In genomic region chr14:74882103-74882920, GRCh38 we compare ENCODE assay signal across 1 cellular context.
TF ChIP-seq lines count a peak whose summit lies in the region.

No MANE protein-coding gene starts in this region.

TF ChIP-seq in HepG2, 621 proteins besides CTCF, POLR2A, EP300 and RAD21 (continues in another document):
- no peak for TF ChIP-seq KAT7 (CRISPR knock-in tag; IDR thresholded peaks at IDR 0.05; ENCODE audit: borderline replicate concordance)
- TF ChIP-seq FOXP4 (CRISPR knock-in tag; IDR thresholded peaks at IDR 0.05): no peak
- TF ChIP-seq ZNF383 (CRISPR knock-in tag; IDR thresholded peaks at IDR 0.05; ENCODE audit: borderline replicate concordance): no peak
- 0 out of 2 replicates have a peak, but pooled peaks have one; percentile 27 for TF ChIP-seq ZSCAN5A (CRISPR knock-in tag; IDR thresholded peaks at IDR 0.05; ENCODE audit: borderline replicate concordance)
- TF ChIP-seq KDM5A (IDR thresholded peaks at IDR 0.05; ENCODE audit: borderline replicate concordance, low read length): peak; percentile 90; the same call in 1 of the 2 replicates
- TF ChIP-seq, protein P1, sequence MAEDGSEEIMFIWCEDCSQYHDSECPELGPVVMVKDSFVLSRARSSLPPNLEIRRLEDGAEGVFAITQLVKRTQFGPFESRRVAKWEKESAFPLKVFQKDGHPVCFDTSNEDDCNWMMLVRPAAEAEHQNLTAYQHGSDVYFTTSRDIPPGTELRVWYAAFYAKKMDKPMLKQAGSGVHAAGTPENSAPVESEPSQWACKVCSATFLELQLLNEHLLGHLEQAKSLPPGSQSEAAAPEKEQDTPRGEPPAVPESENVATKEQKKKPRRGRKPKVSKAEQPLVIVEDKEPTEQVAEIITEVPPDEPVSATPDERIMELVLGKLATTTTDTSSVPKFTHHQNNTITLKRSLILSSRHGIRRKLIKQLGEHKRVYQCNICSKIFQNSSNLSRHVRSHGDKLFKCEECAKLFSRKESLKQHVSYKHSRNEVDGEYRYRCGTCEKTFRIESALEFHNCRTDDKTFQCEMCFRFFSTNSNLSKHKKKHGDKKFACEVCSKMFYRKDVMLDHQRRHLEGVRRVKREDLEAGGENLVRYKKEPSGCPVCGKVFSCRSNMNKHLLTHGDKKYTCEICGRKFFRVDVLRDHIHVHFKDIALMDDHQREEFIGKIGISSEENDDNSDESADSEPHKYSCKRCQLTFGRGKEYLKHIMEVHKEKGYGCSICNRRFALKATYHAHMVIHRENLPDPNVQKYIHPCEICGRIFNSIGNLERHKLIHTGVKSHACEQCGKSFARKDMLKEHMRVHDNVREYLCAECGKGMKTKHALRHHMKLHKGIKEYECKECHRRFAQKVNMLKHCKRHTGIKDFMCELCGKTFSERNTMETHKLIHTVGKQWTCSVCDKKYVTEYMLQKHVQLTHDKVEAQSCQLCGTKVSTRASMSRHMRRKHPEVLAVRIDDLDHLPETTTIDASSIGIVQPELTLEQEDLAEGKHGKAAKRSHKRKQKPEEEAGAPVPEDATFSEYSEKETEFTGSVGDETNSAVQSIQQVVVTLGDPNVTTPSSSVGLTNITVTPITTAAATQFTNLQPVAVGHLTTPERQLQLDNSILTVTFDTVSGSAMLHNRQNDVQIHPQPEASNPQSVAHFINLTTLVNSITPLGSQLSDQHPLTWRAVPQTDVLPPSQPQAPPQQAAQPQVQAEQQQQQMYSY (CRISPR knock-in tag; IDR thresholded peaks at IDR 0.05): no peak
- no peak for TF ChIP-seq ZNF232 (CRISPR knock-in tag; IDR thresholded peaks at IDR 0.05; ENCODE audit: borderline replicate concordance)
- TF ChIP-seq ZNF180 (CRISPR knock-in tag; IDR thresholded peaks at IDR 0.05; ENCODE audit: borderline replicate concordance, low read depth): no peak
- TF ChIP-seq ZC3H13 (CRISPR knock-in tag; IDR thresholded peaks at IDR 0.05): no peak
- TF ChIP-seq, protein P2, sequence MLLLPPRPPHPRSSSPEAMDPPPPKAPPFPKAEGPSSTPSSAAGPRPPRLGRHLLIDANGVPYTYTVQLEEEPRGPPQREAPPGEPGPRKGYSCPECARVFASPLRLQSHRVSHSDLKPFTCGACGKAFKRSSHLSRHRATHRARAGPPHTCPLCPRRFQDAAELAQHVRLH (CRISPR knock-in tag; IDR thresholded peaks at IDR 0.05; ENCODE audit: borderline replicate concordance, low read depth): no peak
- TF ChIP-seq ZNF138 (CRISPR knock-in tag; IDR thresholded peaks at IDR 0.05; ENCODE audit: low read depth): 0 out of 2 replicates have a peak, but pooled peaks have one; percentile 37
- TF ChIP-seq, protein P3, sequence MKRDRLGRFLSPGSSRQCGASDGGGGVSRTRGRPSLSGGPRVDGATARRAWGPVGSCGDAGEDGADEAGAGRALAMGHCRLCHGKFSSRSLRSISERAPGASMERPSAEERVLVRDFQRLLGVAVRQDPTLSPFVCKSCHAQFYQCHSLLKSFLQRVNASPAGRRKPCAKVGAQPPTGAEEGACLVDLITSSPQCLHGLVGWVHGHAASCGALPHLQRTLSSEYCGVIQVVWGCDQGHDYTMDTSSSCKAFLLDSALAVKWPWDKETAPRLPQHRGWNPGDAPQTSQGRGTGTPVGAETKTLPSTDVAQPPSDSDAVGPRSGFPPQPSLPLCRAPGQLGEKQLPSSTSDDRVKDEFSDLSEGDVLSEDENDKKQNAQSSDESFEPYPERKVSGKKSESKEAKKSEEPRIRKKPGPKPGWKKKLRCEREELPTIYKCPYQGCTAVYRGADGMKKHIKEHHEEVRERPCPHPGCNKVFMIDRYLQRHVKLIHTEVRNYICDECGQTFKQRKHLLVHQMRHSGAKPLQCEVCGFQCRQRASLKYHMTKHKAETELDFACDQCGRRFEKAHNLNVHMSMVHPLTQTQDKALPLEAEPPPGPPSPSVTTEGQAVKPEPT (CRISPR knock-in tag; IDR thresholded peaks at IDR 0.05; ENCODE audit: low read depth): 0 out of 2 replicates have a peak, but pooled peaks have one; percentile 7
- TF ChIP-seq PHB2 (IDR thresholded peaks at IDR 0.05; ENCODE audit: partially characterized antibody): no peak
- TF ChIP-seq MXI1 (IDR thresholded peaks at IDR 0.05; ENCODE audit: borderline replicate concordance, low read depth, low read length): no peak
- TF ChIP-seq ASH2L (IDR thresholded peaks at IDR 0.05; ENCODE audit: insufficient read length, low read depth, low read length): peak; percentile 55
- TF ChIP-seq POGK (CRISPR knock-in tag; conservative IDR thresholded peaks at IDR 0.05): no peak
- 0 out of 2 replicates have a peak, but pooled peaks have one; percentile 17 for TF ChIP-seq ZNF362 (CRISPR knock-in tag; IDR thresholded peaks at IDR 0.05; ENCODE audit: borderline replicate concordance)
- TF ChIP-seq FOXC1 (CRISPR knock-in tag; IDR thresholded peaks at IDR 0.05; ENCODE audit: borderline replicate concordance): no peak
- no peak for TF ChIP-seq ZNF598 (CRISPR knock-in tag; IDR thresholded peaks at IDR 0.05; ENCODE audit: borderline replicate concordance)
- TF ChIP-seq SIN3B (IDR thresholded peaks at IDR 0.05; ENCODE audit: low read length): no peak
- TF ChIP-seq ZNF816 (CRISPR knock-in tag; IDR thresholded peaks at IDR 0.05; ENCODE audit: borderline replicate concordance): peak; percentile 2; the same call in 1 of the 2 replicates
- no peak for TF ChIP-seq DNMT3B (CRISPR knock-in tag; conservative IDR thresholded peaks at IDR 0.05)
- no peak for TF ChIP-seq NR1H2 (CRISPR knock-in tag; IDR thresholded peaks at IDR 0.05; ENCODE audit: borderline replicate concordance, low read depth)
- no peak for TF ChIP-seq ZBED4 (CRISPR knock-in tag; IDR thresholded peaks at IDR 0.05; ENCODE audit: borderline replicate concordance)
- TF ChIP-seq, protein P4, sequence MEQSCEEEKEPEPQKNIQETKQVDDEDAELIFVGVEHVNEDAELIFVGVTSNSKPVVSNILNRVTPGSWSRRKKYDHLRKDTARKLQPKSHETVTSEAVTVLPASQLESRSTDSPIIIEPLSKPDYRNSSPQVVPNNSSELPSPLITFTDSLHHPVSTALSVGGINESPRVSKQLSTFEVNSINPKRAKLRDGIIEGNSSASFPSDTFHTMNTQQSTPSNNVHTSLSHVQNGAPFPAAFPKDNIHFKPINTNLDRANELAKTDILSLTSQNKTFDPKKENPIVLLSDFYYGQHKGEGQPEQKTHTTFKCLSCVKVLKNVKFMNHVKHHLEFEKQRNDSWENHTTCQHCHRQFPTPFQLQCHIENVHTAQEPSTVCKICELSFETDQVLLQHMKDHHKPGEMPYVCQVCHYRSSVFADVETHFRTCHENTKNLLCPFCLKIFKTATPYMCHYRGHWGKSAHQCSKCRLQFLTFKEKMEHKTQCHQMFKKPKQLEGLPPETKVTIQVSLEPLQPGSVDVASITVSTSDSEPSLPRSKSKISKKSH (CRISPR knock-in tag; IDR thresholded peaks at IDR 0.05; ENCODE audit: borderline replicate concordance): no peak
- no peak for TF ChIP-seq ZNF460 (CRISPR knock-in tag; IDR thresholded peaks at IDR 0.05; ENCODE audit: borderline replicate concordance)
- TF ChIP-seq, protein P5, sequence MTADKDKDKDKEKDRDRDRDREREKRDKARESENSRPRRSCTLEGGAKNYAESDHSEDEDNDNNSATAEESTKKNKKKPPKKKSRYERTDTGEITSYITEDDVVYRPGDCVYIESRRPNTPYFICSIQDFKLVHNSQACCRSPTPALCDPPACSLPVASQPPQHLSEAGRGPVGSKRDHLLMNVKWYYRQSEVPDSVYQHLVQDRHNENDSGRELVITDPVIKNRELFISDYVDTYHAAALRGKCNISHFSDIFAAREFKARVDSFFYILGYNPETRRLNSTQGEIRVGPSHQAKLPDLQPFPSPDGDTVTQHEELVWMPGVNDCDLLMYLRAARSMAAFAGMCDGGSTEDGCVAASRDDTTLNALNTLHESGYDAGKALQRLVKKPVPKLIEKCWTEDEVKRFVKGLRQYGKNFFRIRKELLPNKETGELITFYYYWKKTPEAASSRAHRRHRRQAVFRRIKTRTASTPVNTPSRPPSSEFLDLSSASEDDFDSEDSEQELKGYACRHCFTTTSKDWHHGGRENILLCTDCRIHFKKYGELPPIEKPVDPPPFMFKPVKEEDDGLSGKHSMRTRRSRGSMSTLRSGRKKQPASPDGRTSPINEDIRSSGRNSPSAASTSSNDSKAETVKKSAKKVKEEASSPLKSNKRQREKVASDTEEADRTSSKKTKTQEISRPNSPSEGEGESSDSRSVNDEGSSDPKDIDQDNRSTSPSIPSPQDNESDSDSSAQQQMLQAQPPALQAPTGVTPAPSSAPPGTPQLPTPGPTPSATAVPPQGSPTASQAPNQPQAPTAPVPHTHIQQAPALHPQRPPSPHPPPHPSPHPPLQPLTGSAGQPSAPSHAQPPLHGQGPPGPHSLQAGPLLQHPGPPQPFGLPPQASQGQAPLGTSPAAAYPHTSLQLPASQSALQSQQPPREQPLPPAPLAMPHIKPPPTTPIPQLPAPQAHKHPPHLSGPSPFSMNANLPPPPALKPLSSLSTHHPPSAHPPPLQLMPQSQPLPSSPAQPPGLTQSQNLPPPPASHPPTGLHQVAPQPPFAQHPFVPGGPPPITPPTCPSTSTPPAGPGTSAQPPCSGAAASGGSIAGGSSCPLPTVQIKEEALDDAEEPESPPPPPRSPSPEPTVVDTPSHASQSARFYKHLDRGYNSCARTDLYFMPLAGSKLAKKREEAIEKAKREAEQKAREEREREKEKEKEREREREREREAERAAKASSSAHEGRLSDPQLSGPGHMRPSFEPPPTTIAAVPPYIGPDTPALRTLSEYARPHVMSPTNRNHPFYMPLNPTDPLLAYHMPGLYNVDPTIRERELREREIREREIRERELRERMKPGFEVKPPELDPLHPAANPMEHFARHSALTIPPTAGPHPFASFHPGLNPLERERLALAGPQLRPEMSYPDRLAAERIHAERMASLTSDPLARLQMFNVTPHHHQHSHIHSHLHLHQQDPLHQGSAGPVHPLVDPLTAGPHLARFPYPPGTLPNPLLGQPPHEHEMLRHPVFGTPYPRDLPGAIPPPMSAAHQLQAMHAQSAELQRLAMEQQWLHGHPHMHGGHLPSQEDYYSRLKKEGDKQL (CRISPR knock-in tag; IDR thresholded peaks at IDR 0.05; ENCODE audit: low read depth): no peak
